38 cellular contexts compared by ENCODE assay signal in genomic region chr7:22178735-22179134, GRCh38.
"Had no signal": no experiment of that assay in that cellular context is flagged by ENCODE, and none has a peak within 500 bp of the region (broad histone marks: within the 10 kb centered on the region; RNA-seq: fewer than 3 reads in every experiment).

No MANE protein-coding gene starts in this region.

- FAIRE-seq: bronchial epithelial cell, TTC549 had no signal

- H3K27ac ChIP-seq: adrenal gland, ascending aorta, cardiac muscle cell, WERI-Rb-1 had no signal

- H3K27ac Mint-ChIP-seq: activated B cell treated with CpG ODN at 0.5 μM for 24 hours; activated CD4-positive, alpha-beta memory T cell treated with anti-CD3 and anti-CD28 coated beads for 36 hours; activated CD4-positive, alpha-beta T cell treated with anti-CD3 and anti-CD28 coated beads, Interleukin-2, amount 10 ng/mL, durations not matched to agents 24 days and 14 days; activated CD8-positive, alpha-beta T cell treated with anti-CD3 and anti-CD28 coated beads for 36 hours; activated naive CD4-positive, alpha-beta T cell treated with anti-CD3 and anti-CD28 coated beads for 36 hours; activated naive CD4-positive, alpha-beta T cell treated with anti-CD3 and anti-CD28 coated beads, Interleukin-2, amount 50 U/mL, for 72 hours; activated naive CD8-positive, alpha-beta T cell treated with anti-CD3 and anti-CD28 coated beads for 36 hours; activated T-cell treated with anti-CD3 and anti-CD28 coated beads, Interleukin-2, amount 50 U/mL, for 72 hours; activated T-helper 1 cell treated with anti-CD3 and anti-CD28 coated beads, Interleukin-12 subunit alpha, Interleukin-12 subunit beta, Interleukin-2, Interleukin-4 antibody, amounts not matched to agents 30 ng/mL and 10 ng/mL and 1 ng/mL, durations not matched to agents 14 hours and 24 hours and 36 hours; activated T-helper 17 cell treated with anti-CD3 and anti-CD28 coated beads, Interleukin-2, amount 50 U/mL, for 72 hours; brain; T-helper 1 cell treated with Interleukin-12 subunit alpha and Interleukin-12 subunit beta and Interleukin-4 antibody, amounts not matched to agents 30 μg/mL and 1 μg/mL, for 36 hours; T-helper 2 cell treated with Interferon-gamma antibody and Interleukin-4, amounts not matched to agents 5 μg/mL and 100 μg/mL, for 36 hours had no signal

- H3K36me3 Mint-ChIP-seq: activated CD4-positive, alpha-beta memory T cell treated with anti-CD3 and anti-CD28 coated beads for 36 hours; activated naive CD4-positive, alpha-beta T cell treated with anti-CD3 and anti-CD28 coated beads, Interleukin-2, amount 50 U/mL, for 72 hours; activated naive CD8-positive, alpha-beta T cell treated with anti-CD3 and anti-CD28 coated beads for 36 hours had no signal

- ATAC-seq: activated CD8-positive, alpha-beta T cell treated with anti-CD3 and anti-CD28 coated beads for 36 hours; activated naive CD4-positive, alpha-beta T cell treated with anti-CD3 and anti-CD28 coated beads, Interleukin-2, amount 50 U/mL, for 72 hours; activated T-cell treated with anti-CD3 and anti-CD28 coated beads, Interleukin-2, amount 50 U/mL, for 72 hours had no signal

- H3K4me3 Mint-ChIP-seq: activated B cell treated with CpG ODN at 0.5 μM for 24 hours; activated CD4-positive, alpha-beta memory T cell treated with anti-CD3 and anti-CD28 coated beads for 36 hours; activated CD4-positive, alpha-beta T cell treated with anti-CD3 and anti-CD28 coated beads, Interleukin-2, amount 10 ng/mL, durations not matched to agents 24 days and 14 days; activated CD8-positive, alpha-beta T cell treated with anti-CD3 and anti-CD28 coated beads for 36 hours; activated naive CD4-positive, alpha-beta T cell treated with anti-CD3 and anti-CD28 coated beads for 36 hours; activated naive CD8-positive, alpha-beta T cell treated with anti-CD3 and anti-CD28 coated beads for 36 hours; activated T-cell treated with anti-CD3 and anti-CD28 coated beads, Interleukin-2, amount 50 U/mL, for 4 hours; activated T-cell treated with anti-CD3 and anti-CD28 coated beads, Interleukin-2, amount 50 U/mL, for 72 hours; activated T-helper 1 cell treated with anti-CD3 and anti-CD28 coated beads, Interleukin-12 subunit alpha, Interleukin-12 subunit beta, Interleukin-2, Interleukin-4 antibody, amounts not matched to agents 30 ng/mL and 10 ng/mL and 1 ng/mL, durations not matched to agents 14 hours and 24 hours and 36 hours; activated T-helper 17 cell treated with anti-CD3 and anti-CD28 coated beads, Interleukin-2, amount 50 U/mL, for 72 hours; brain; central memory CD8-positive, alpha-beta T cell; T-helper 1 cell treated with Interleukin-12 subunit alpha and Interleukin-12 subunit beta and Interleukin-4 antibody, amounts not matched to agents 30 μg/mL and 1 μg/mL, for 36 hours; T-helper 2 cell treated with Interferon-gamma antibody and Interleukin-4, amounts not matched to agents 5 μg/mL and 100 μg/mL, for 36 hours had no signal

- H3K9me3 Mint-ChIP-seq: activated B cell treated with CpG ODN at 0.5 μM for 24 hours; activated CD4-positive, alpha-beta memory T cell treated with anti-CD3 and anti-CD28 coated beads for 36 hours; activated CD4-positive, alpha-beta T cell treated with anti-CD3 and anti-CD28 coated beads, Interleukin-2, amount 10 ng/mL, durations not matched to agents 24 days and 14 days; activated CD8-positive, alpha-beta T cell treated with anti-CD3 and anti-CD28 coated beads for 36 hours; activated naive CD4-positive, alpha-beta T cell treated with anti-CD3 and anti-CD28 coated beads for 36 hours; activated naive CD4-positive, alpha-beta T cell treated with anti-CD3 and anti-CD28 coated beads, Interleukin-2, amount 50 U/mL, for 72 hours; activated naive CD8-positive, alpha-beta T cell treated with anti-CD3 and anti-CD28 coated beads for 36 hours; activated T-cell treated with anti-CD3 and anti-CD28 coated beads, Interleukin-2, amount 50 U/mL, for 4 hours; activated T-cell treated with anti-CD3 and anti-CD28 coated beads, Interleukin-2, amount 50 U/mL, for 72 hours; activated T-helper 1 cell treated with anti-CD3 and anti-CD28 coated beads, Interleukin-12 subunit alpha, Interleukin-12 subunit beta, Interleukin-2, Interleukin-4 antibody, amounts not matched to agents 30 ng/mL and 10 ng/mL and 1 ng/mL, durations not matched to agents 14 hours and 24 hours and 36 hours; activated T-helper 17 cell treated with anti-CD3 and anti-CD28 coated beads, Interleukin-2, amount 50 U/mL, for 72 hours; central memory CD8-positive, alpha-beta T cell; T-helper 1 cell treated with Interleukin-12 subunit alpha and Interleukin-12 subunit beta and Interleukin-4 antibody, amounts not matched to agents 30 μg/mL and 1 μg/mL, for 36 hours; T-helper 2 cell treated with Interferon-gamma antibody and Interleukin-4, amounts not matched to agents 5 μg/mL and 100 μg/mL, for 36 hours had no signal

- H3K4me3 ChIP-seq: adrenal gland, ascending aorta, cardiac muscle cell had no signal

- H3K27me3 Mint-ChIP-seq: activated B cell treated with CpG ODN at 0.5 μM for 24 hours had no signal

- H3K36me3 ChIP-seq: adrenal gland, ascending aorta, cardiac muscle cell had no signal

- H3K27me3 ChIP-seq: adrenal gland, ascending aorta, cardiac muscle cell had no signal

- DNase-seq: activated B cell treated with CpG ODN at 0.5 μM for 24 hours; activated CD4-positive, alpha-beta memory T cell treated with anti-CD3 and anti-CD28 coated beads for 36 hours; activated CD4-positive, alpha-beta T cell treated with anti-CD3 and anti-CD28 coated beads for 4 hours; activated CD4-positive, alpha-beta T cell treated with anti-CD3 and anti-CD28 coated beads, Interleukin-2, amount 10 ng/mL, durations not matched to agents 24 days and 14 days; activated CD4-positive, alpha-beta T cell treated with anti-CD3 and anti-CD28 coated beads, Interleukin-2, amount 50 U/mL, for 1 hour; activated CD4-positive, alpha-beta T cell treated with anti-CD3 and anti-CD28 coated beads, Interleukin-2, amount 50 U/mL, for 4 hours; activated CD4-positive, CD25-positive, alpha-beta regulatory T cell treated with anti-CD3 and anti-CD28 coated beads, Interleukin-2, amount 50 U/mL, for 72 hours; activated CD8-positive, alpha-beta memory T cell treated with anti-CD3 and anti-CD28 coated beads, Interleukin-2, amount 50 U/mL, for 4 hours; activated CD8-positive, alpha-beta T cell treated with anti-CD3 and anti-CD28 coated beads for 36 hours; activated effector memory CD4-positive, alpha-beta T cell treated with anti-CD3 and anti-CD28 coated beads, Interleukin-2, amount 50 U/mL, for 16 hours; activated gamma-delta T cell treated with Interleukin-2 at 50 U/mL for 16 hours; activated naive CD4-positive, alpha-beta T cell; activated naive CD4-positive, alpha-beta T cell treated with anti-CD3 and anti-CD28 coated beads for 36 hours; activated naive CD4-positive, alpha-beta T cell treated with anti-CD3 and anti-CD28 coated beads, Interleukin-2, amount 50 U/mL, for 16 hours; activated naive CD8-positive, alpha-beta T cell treated with anti-CD3 and anti-CD28 coated beads for 36 hours; activated T-cell treated with anti-CD3 and anti-CD28 coated beads for 4 hours; activated T-cell treated with anti-CD3 and anti-CD28 coated beads, Interleukin-2, amount 50 U/mL, for 1 hour; activated T-cell treated with anti-CD3 and anti-CD28 coated beads, Interleukin-2, amount 50 U/mL, for 4 hours; activated T-cell treated with anti-CD3 and anti-CD28 coated beads, Interleukin-2, amount 50 U/mL, for 72 hours; adrenal gland; amniotic stem cell; caudate nucleus; cerebellar nuclear complex; T-helper 1 cell; T-helper 2 cell; T-helper 9 cell; WERI-Rb-1 had no signal

- H3K4me1 ChIP-seq: adrenal gland had no signal

- H3K9me3 ChIP-seq: adrenal gland, ascending aorta had no signal
